Comparison of ENCODE assay signal across 16 cellular contexts in the genomic region with DNA sequence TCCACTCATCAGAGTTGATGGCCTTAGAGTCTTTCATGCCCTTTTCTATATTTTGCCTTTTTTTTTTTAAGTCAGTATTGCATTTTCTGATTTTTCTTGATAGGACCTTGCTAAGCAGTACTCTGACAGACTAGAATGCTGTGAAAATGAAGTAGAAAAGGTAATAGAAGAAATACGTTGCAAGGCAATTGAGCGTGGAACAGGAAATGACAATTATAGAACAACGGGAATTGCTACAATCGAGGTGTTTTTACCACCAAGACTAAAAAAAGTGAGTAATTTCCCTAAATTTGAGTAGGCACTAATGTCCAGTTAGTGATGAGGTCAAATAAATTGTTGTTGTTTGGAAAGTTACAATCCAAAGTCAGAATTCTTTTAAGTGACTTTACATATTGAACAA. TPM values are rescaled to one million over a fixed set of nuclear protein-coding genes. Genes with fewer than 3 reads are reported as not detected.
A peak's percentile ranks its signal among the peaks of the same experiment; 100 is the strongest.
DNase-seq lines count a peak whose midpoint lies in the region; ATAC-seq and TF ChIP-seq lines count a peak whose summit lies in the region.
"Had no signal": no experiment of that assay in that cellular context is flagged by ENCODE, and none has a peak within 500 bp of the region (broad histone marks: within the 10 kb centered on the region; RNA-seq: fewer than 3 reads in every experiment).

No MANE protein-coding gene starts in this region.

- in situ Hi-C loops in Panc1 (cut with HindIII; ENCODE audit: low pct_unique_long_range_greater_than_20kb, low sequenced_read_pairs): no loop called here

- POLR2A ChIA-PET in Panc1 (lab: Charles Lee): interaction anchor here (0.6 kb wide), 1 partner anchor 154 kb away, joined by 10 read pairs; no protein-coding TSS in a partner anchor

- peak overlapping the region; percentile 35 for H3K4me3 Mint-ChIP-seq in activated CD8-positive, alpha-beta memory T cell treated with anti-CD3 and anti-CD28 coated beads, Interleukin-2, amount 10 ng/mL, durations not matched to agents 7 days and 5 days
- H3K4me3 Mint-ChIP-seq in endothelial cell (ENCODE audit: unreplicated experiment): no peak overlapping the region
- peak overlapping the region; percentile 90 for H3K4me3 Mint-ChIP-seq in stimulated activated memory B cell treated with anti-CD40 and anti-IgM and Interleukin-4, amounts not matched to agents 10 μg/mL and 1 μg/mL and 100 μg/mL, for 72 hours

- no TSS peak for BruUV-seq in Panc1 (replicated peaks; lab: Mats Ljungman, UMichigan)

- no peak for DNase-seq in activated CD8-positive, alpha-beta memory T cell treated with anti-CD3 and anti-CD28 coated beads, Interleukin-2, amount 10 ng/mL, durations not matched to agents 7 days and 5 days
- no peak for DNase-seq in activated CD8-positive, alpha-beta memory T cell treated with anti-CD3 and anti-CD28 coated beads, Interleukin-2, amount 50 U/mL, for 4 hours
- no peak for DNase-seq in Panc1 (ENCODE audit: low read depth, low spot score)
- no peak for DNase-seq in endothelial cell (ENCODE audit: low spot score)
- no peak for DNase-seq in ureter (ENCODE audit: low spot score)
- DNase-seq in NK-92 (lab: John Stamatoyannopoulos, UW; ENCODE audit: unreplicated experiment): no peak
- DNase-seq: activated CD4-positive, CD25-positive, alpha-beta regulatory T cell; dorsolateral prefrontal cortex; EL; NCI-H446 treated with DMSO at 0.1 percent for 48 hours; SHP77; testis had no signal

- no peaks in the 10 kb centered on the region for H3K9me3 ChIP-seq in Panc1 (ENCODE audit: control insufficient read depth, insufficient read depth, low read depth, low read length)
- H3K9me3 ChIP-seq: testis had no signal

- H3K4me1 ChIP-seq in Panc1 (ENCODE audit: control insufficient read depth, insufficient read depth, low read length): peaks cover 12% of the 10 kb centered on the region; the same call in 1 of the 2 replicates

- no peak for ATAC-seq in activated CD8-positive, alpha-beta memory T cell treated with anti-CD3 and anti-CD28 coated beads, Interleukin-2, amount 10 ng/mL, durations not matched to agents 7 days and 5 days
- ATAC-seq in Panc1 (no peak), HG03354 (IDR thresholded peaks at IDR 0.05; ENCODE audit: poor library complexity, severe bottlenecking, unreplicated experiment) (no peak)
- ATAC-seq in stimulated activated memory B cell treated with anti-CD40 and anti-IgM and Interleukin-4, amounts not matched to agents 10 μg/mL and 1 μg/mL and 100 μg/mL, for 72 hours: no peak

- H3K9me3 Mint-ChIP-seq in activated CD8-positive, alpha-beta memory T cell treated with anti-CD3 and anti-CD28 coated beads, Interleukin-2, amount 10 ng/mL, durations not matched to agents 7 days and 5 days (ENCODE audit: low read depth): no peaks in the 10 kb centered on the region
- H3K9me3 Mint-ChIP-seq in endothelial cell (ENCODE audit: unreplicated experiment): no peaks in the 10 kb centered on the region
- H3K9me3 Mint-ChIP-seq in stimulated activated memory B cell treated with anti-CD40 and anti-IgM and Interleukin-4, amounts not matched to agents 10 μg/mL and 1 μg/mL and 100 μg/mL, for 72 hours: no peaks in the 10 kb centered on the region

- H3K4me3 ChIP-seq in Panc1 (ENCODE audit: low read depth in 2 of 2, low read length in 2 of 2): no peak overlapping the region
- H3K4me3 ChIP-seq: lung had no signal

- intact Hi-C loops in Panc1 (cut with micrococcal nuclease; ENCODE audit: unreplicated experiment): no loop called here

- peaks cover 53% of the 10 kb centered on the region for H3K4me1 Mint-ChIP-seq in activated CD8-positive, alpha-beta memory T cell treated with anti-CD3 and anti-CD28 coated beads, Interleukin-2, amount 10 ng/mL, durations not matched to agents 7 days and 5 days
- H3K4me1 Mint-ChIP-seq in endothelial cell (ENCODE audit: unreplicated experiment): peaks cover 18% of the 10 kb centered on the region
- H3K4me1 Mint-ChIP-seq in stimulated activated memory B cell treated with anti-CD40 and anti-IgM and Interleukin-4, amounts not matched to agents 10 μg/mL and 1 μg/mL and 100 μg/mL, for 72 hours: peaks cover 59% of the 10 kb centered on the region

- H3K36me3 ChIP-seq in Panc1 (ENCODE audit: control insufficient read depth, insufficient read depth, low read length): peaks cover 19% of the 10 kb centered on the region

- TF ChIP-seq CTCF in Panc1 (IDR thresholded peaks at IDR 0.05): no peak
- TF ChIP-seq CTCF in endothelial cell (IDR thresholded peaks at IDR 0.05; ENCODE audit: unreplicated experiment): no peak

- peak overlapping the region; percentile 100 for H3K27ac Mint-ChIP-seq in activated CD8-positive, alpha-beta memory T cell treated with anti-CD3 and anti-CD28 coated beads, Interleukin-2, amount 10 ng/mL, durations not matched to agents 7 days and 5 days
- peak overlapping the region; percentile 78 for H3K27ac Mint-ChIP-seq in endothelial cell (ENCODE audit: unreplicated experiment)
- peak overlapping the region; percentile 93 for H3K27ac Mint-ChIP-seq in stimulated activated memory B cell treated with anti-CD40 and anti-IgM and Interleukin-4, amounts not matched to agents 10 μg/mL and 1 μg/mL and 100 μg/mL, for 72 hours

- no peaks in the 10 kb centered on the region for H3K27me3 Mint-ChIP-seq in activated CD8-positive, alpha-beta memory T cell treated with anti-CD3 and anti-CD28 coated beads, Interleukin-2, amount 10 ng/mL, durations not matched to agents 7 days and 5 days
- H3K27me3 Mint-ChIP-seq in endothelial cell (ENCODE audit: unreplicated experiment): no peaks in the 10 kb centered on the region
- no peaks in the 10 kb centered on the region for H3K27me3 Mint-ChIP-seq in stimulated activated memory B cell treated with anti-CD40 and anti-IgM and Interleukin-4, amounts not matched to agents 10 μg/mL and 1 μg/mL and 100 μg/mL, for 72 hours
- H3K27me3 Mint-ChIP-seq: progenitor cell of endocrine pancreas had no signal

- H3K27me3 ChIP-seq in Panc1 (ENCODE audit: control insufficient read depth, insufficient read depth, low read length): no peaks in the 10 kb centered on the region
- H3K27me3 ChIP-seq: dorsolateral prefrontal cortex, testis had no signal

- H3K27ac ChIP-seq in Panc1 (ENCODE audit: low read length): peak overlapping the region; percentile 60; the same call in 1 of the 2 replicates

- peaks cover 64% of the 10 kb centered on the region for H3K36me3 Mint-ChIP-seq in activated CD8-positive, alpha-beta memory T cell treated with anti-CD3 and anti-CD28 coated beads, Interleukin-2, amount 10 ng/mL, durations not matched to agents 7 days and 5 days
- H3K36me3 Mint-ChIP-seq in endothelial cell (ENCODE audit: low read depth, unreplicated experiment): peaks cover 23% of the 10 kb centered on the region
- H3K36me3 Mint-ChIP-seq in stimulated activated memory B cell treated with anti-CD40 and anti-IgM and Interleukin-4, amounts not matched to agents 10 μg/mL and 1 μg/mL and 100 μg/mL, for 72 hours: peaks cover 30% of the 10 kb centered on the region

- CTCF ChIA-PET in activated CD8-positive, alpha-beta memory T cell treated with anti-CD3 and anti-CD28 coated beads, Interleukin-2, amount 10 ng/mL, durations not matched to agents 7 days and 5 days (lab: Charles Lee): interaction anchor here (4.2 to 7.2 kb wide), 2 partner anchors 9 to 32 kb away, joined by 54 to 141 read pairs; partner anchors contain the start of gene NUB1
- CTCF ChIA-PET in Panc1 (lab: Charles Lee): no interaction called here

RNA-seq across cellular contexts. Expression of gene NUB1, which starts 7.4 kb away (rescaled TPM):
- 10 to 100 TPM; 71.3 to 73.3 TPM for total RNA-seq in activated CD8-positive, alpha-beta memory T cell treated with anti-CD3 and anti-CD28 coated beads, Interleukin-2, amount 10 ng/mL, durations not matched to agents 7 days and 5 days
- total RNA-seq in Panc1 (2021; ENCODE audit: unreplicated experiment) (50.5 TPM), endothelial cell (ENCODE audit: unreplicated experiment) (41.5 TPM), ureter (56.4 TPM)
- polyA plus RNA-seq in Panc1 (2012; ENCODE audit: insufficient read length): 41.4 TPM
